In genomic region chr9:93039976-93040375, GRCh38 we compare ENCODE assay signal across 18 cellular contexts. TPM values are rescaled to one million over a fixed set of nuclear protein-coding genes. Genes with fewer than 3 reads are reported as not detected.
DNase-seq lines count a peak whose midpoint lies in the region; ATAC-seq and TF ChIP-seq lines count a peak whose summit lies in the region.
"Had no signal": no experiment of that assay in that cellular context is flagged by ENCODE, and none has a peak within 500 bp of the region (broad histone marks: within the 10 kb centered on the region; RNA-seq: fewer than 3 reads in every experiment).

No MANE protein-coding gene starts in this region.

- intact Hi-C loops in CD8-positive, alpha-beta T cell (cut with DNase I, micrococcal nuclease): loop anchor here in 1 of 2 experiments (2.0 kb wide), 1 partner anchor 19 kb away; the partner anchor contains the start of gene SUSD3
- intact Hi-C loops in body of pancreas (cut with DNase I): no loop called here

- no peak for DNase-seq in activated naive CD4-positive, alpha-beta T cell treated with anti-CD3 and anti-CD28 coated beads, Interleukin-2, amount 10 ng/mL, durations not matched to agents 7 days and 5 days
- no peak for DNase-seq in activated naive CD4-positive, alpha-beta T cell treated with anti-CD3 and anti-CD28 coated beads, Interleukin-2, amount 50 U/mL, for 16 hours
- DNase-seq in CD8-positive, alpha-beta T cell: peak in 1 of 7 experiments; percentile 50
- DNase-seq in activated naive CD8-positive, alpha-beta T cell treated with anti-CD3 and anti-CD28 coated beads for 36 hours: no peak
- DNase-seq in NCI-H1694 treated with DMSO at 0.1 percent for 48 hours (lab: John Stamatoyannopoulos, UW) (no peak), body of pancreas (no peak)
- DNase-seq: DMS 273 treated with DMSO at 0.1 percent for 48 hours, HFFc6, NCI-H1092 treated with DMSO at 0.1 percent for 48 hours, NCI-H187, NCI-H82, Right ventricle myocardium superior had no signal

- no peak overlapping the region for H3K4me3 Mint-ChIP-seq in activated naive CD4-positive, alpha-beta T cell treated with anti-CD3 and anti-CD28 coated beads, Interleukin-2, amount 10 ng/mL, durations not matched to agents 7 days and 5 days
- no peak overlapping the region for H3K4me3 Mint-ChIP-seq in CD8-positive, alpha-beta T cell
- H3K4me3 Mint-ChIP-seq in activated naive CD8-positive, alpha-beta T cell treated with anti-CD3 and anti-CD28 coated beads for 36 hours: no peak overlapping the region
- H3K4me3 Mint-ChIP-seq: HFFc6 had no signal

- ATAC-seq in CD8-positive, alpha-beta T cell: no peak
- no peak for ATAC-seq in body of pancreas
- no peak for ATAC-seq in GM18519 (IDR thresholded peaks at IDR 0.05; ENCODE audit: low FRiP score, unreplicated experiment)
- ATAC-seq: Panc1 had no signal

- H3K27ac ChIP-seq in CD8-positive, alpha-beta T cell (ENCODE audit: low read depth, low read length): no peak overlapping the region
- H3K27ac ChIP-seq in neutrophil (peak overlapping the region; percentile 95), body of pancreas (no peak overlapping the region)
- H3K27ac ChIP-seq: KMS-11 had no signal

- no peaks in the 10 kb centered on the region for H3K27me3 Mint-ChIP-seq in activated naive CD4-positive, alpha-beta T cell treated with anti-CD3 and anti-CD28 coated beads, Interleukin-2, amount 10 ng/mL, durations not matched to agents 7 days and 5 days
- no peaks in the 10 kb centered on the region for H3K27me3 Mint-ChIP-seq in CD8-positive, alpha-beta T cell (ENCODE audit: low read depth)
- H3K27me3 Mint-ChIP-seq in activated naive CD8-positive, alpha-beta T cell treated with anti-CD3 and anti-CD28 coated beads for 36 hours: no peaks in the 10 kb centered on the region

- no peak overlapping the region for H3K4me3 ChIP-seq in CD8-positive, alpha-beta T cell (ENCODE audit: low read depth, low read length)
- H3K4me3 ChIP-seq in neutrophil (ENCODE audit: low read depth in 1 of 2, low read length in 1 of 2) (no peak overlapping the region), body of pancreas (no peak overlapping the region)

- POLR2A ChIA-PET in CD8-positive, alpha-beta T cell (lab: Charles Lee): interaction anchor here (1.1 to 3.7 kb wide), 4 partner anchors 14 to 36 kb away, joined by 4 to 12 read pairs (median 8); no protein-coding TSS in a partner anchor

- peaks cover 64% of the 10 kb centered on the region for H3K4me1 ChIP-seq in CD8-positive, alpha-beta T cell (ENCODE audit: insufficient read depth, low read length)
- peaks cover 99 to 100% of the 10 kb centered on the region in 2 experiments for H3K4me1 ChIP-seq in neutrophil (ENCODE audit: control insufficient read depth in 1 of 2, insufficient read depth in 1 of 2, low read depth in 1 of 2, low read length in 1 of 2)
- H3K4me1 ChIP-seq in body of pancreas: no peaks in the 10 kb centered on the region

- TF ChIP-seq POLR2A in body of pancreas (IDR thresholded peaks at IDR 0.05): no peak

- H3K4me1 Mint-ChIP-seq in activated naive CD4-positive, alpha-beta T cell treated with anti-CD3 and anti-CD28 coated beads, Interleukin-2, amount 10 ng/mL, durations not matched to agents 7 days and 5 days: peaks cover 43% of the 10 kb centered on the region
- H3K4me1 Mint-ChIP-seq in CD8-positive, alpha-beta T cell (ENCODE audit: low read depth): peaks cover 67% of the 10 kb centered on the region
- H3K4me1 Mint-ChIP-seq in activated naive CD8-positive, alpha-beta T cell treated with anti-CD3 and anti-CD28 coated beads for 36 hours: peaks cover 41% of the 10 kb centered on the region

- peaks cover 20% of the 10 kb centered on the region for H3K36me3 Mint-ChIP-seq in activated naive CD4-positive, alpha-beta T cell treated with anti-CD3 and anti-CD28 coated beads, Interleukin-2, amount 10 ng/mL, durations not matched to agents 7 days and 5 days
- H3K36me3 Mint-ChIP-seq in CD8-positive, alpha-beta T cell: peaks cover 17% of the 10 kb centered on the region
- H3K36me3 Mint-ChIP-seq in activated naive CD8-positive, alpha-beta T cell treated with anti-CD3 and anti-CD28 coated beads for 36 hours: peaks cover 4% of the 10 kb centered on the region

- peaks cover 10% of the 10 kb centered on the region for H3K36me3 ChIP-seq in CD8-positive, alpha-beta T cell (ENCODE audit: insufficient read depth, low read length)
- peaks cover 31% of the 10 kb centered on the region for H3K36me3 ChIP-seq in neutrophil
- H3K36me3 ChIP-seq in body of pancreas (replicated peaks in 1 of 2; ENCODE audit: insufficient read depth in 1 of 2, low read depth in 2 of 2): no peaks in the 10 kb centered on the region

- H3K9me3 ChIP-seq in CD8-positive, alpha-beta T cell (ENCODE audit: low read length): no peaks in the 10 kb centered on the region
- H3K9me3 ChIP-seq in neutrophil: no peaks in the 10 kb centered on the region
- H3K9me3 ChIP-seq in body of pancreas: no peaks in the 10 kb centered on the region

- H3K27ac Mint-ChIP-seq in activated naive CD4-positive, alpha-beta T cell treated with anti-CD3 and anti-CD28 coated beads, Interleukin-2, amount 10 ng/mL, durations not matched to agents 7 days and 5 days: peak overlapping the region; percentile 45
- peak overlapping the region; percentile 79 for H3K27ac Mint-ChIP-seq in CD8-positive, alpha-beta T cell
- H3K27ac Mint-ChIP-seq in activated naive CD8-positive, alpha-beta T cell treated with anti-CD3 and anti-CD28 coated beads for 36 hours: peak overlapping the region; percentile 45
- H3K27ac Mint-ChIP-seq: HFFc6 had no signal

- TF ChIP-seq CTCF in CD8-positive, alpha-beta T cell (IDR thresholded peaks at IDR 0.05): no peak
- TF ChIP-seq CTCF in neutrophil (IDR thresholded peaks at IDR 0.05) (no peak), body of pancreas (IDR thresholded peaks at IDR 0.05) (no peak)

- H3K9me3 Mint-ChIP-seq in activated naive CD4-positive, alpha-beta T cell treated with anti-CD3 and anti-CD28 coated beads, Interleukin-2, amount 10 ng/mL, durations not matched to agents 7 days and 5 days: peaks cover under 1% of the 10 kb centered on the region
- H3K9me3 Mint-ChIP-seq in CD8-positive, alpha-beta T cell: no peaks in the 10 kb centered on the region
- H3K9me3 Mint-ChIP-seq in activated naive CD8-positive, alpha-beta T cell treated with anti-CD3 and anti-CD28 coated beads for 36 hours: peaks cover 6% of the 10 kb centered on the region

- no peaks in the 10 kb centered on the region for H3K27me3 ChIP-seq in CD8-positive, alpha-beta T cell (ENCODE audit: insufficient read depth, low read length)
- no peaks in the 10 kb centered on the region for H3K27me3 ChIP-seq in neutrophil
- H3K27me3 ChIP-seq in body of pancreas: no peaks in the 10 kb centered on the region

- WGBS in body of pancreas, 2 donors: 74 to 87% methylated on average over 4 to 7 of the region's 10 CpGs

- CTCF ChIA-PET in activated naive CD4-positive, alpha-beta T cell treated with anti-CD3 and anti-CD28 coated beads, Interleukin-2, amount 10 ng/mL, durations not matched to agents 7 days and 5 days (lab: Charles Lee): no interaction called here
- CTCF ChIA-PET in CD8-positive, alpha-beta T cell (lab: Charles Lee): interaction anchor here (0.8 to 2.4 kb wide), 3 partner anchors 12 to 74 kb away, joined by 3 to 7 read pairs (median 3); no protein-coding TSS in a partner anchor

RNA-seq across cellular contexts. Expression of gene SUSD3, which starts 18.5 kb away (rescaled TPM):
- 10 to 100 TPM; 20.6 to 22.7 TPM for total RNA-seq in CD8-positive, alpha-beta T cell
- 10 to 100 TPM; 27.1 to 28.8 TPM for total RNA-seq in activated naive CD8-positive, alpha-beta T cell treated with anti-CD3 and anti-CD28 coated beads for 36 hours
- total RNA-seq in body of pancreas: 1 to 10 TPM in 1 of 2 donors, not detected in 1; 3.6 TPM
- total RNA-seq: A673, MCF 10A had no signal

RNA-seq across cellular contexts. Expression of gene CARD19, which starts 56.0 kb away (rescaled TPM):
- total RNA-seq in CD8-positive, alpha-beta T cell: 10 to 100 TPM; 72.1 to 78.0 TPM
- 10 to 100 TPM; 36.5 to 38.6 TPM for total RNA-seq in activated naive CD8-positive, alpha-beta T cell treated with anti-CD3 and anti-CD28 coated beads for 36 hours
- 10 to 100 TPM in 1 of 2 donors, 1 to 10 TPM in 1; 4.3 to 20.8 TPM for total RNA-seq in body of pancreas

Comparison
In these comparisons a context has a peak if more than half of its experiments do, and no peak if none do; other contexts are left out.
1. RNA of gene SUSD3, which starts 18.5 kb away (total RNA-seq): 27.1 to 28.8 TPM in activated naive CD8-positive, alpha-beta T cell treated with anti-CD3 and anti-CD28 coated beads for 36 hours and 20.6 to 22.7 TPM in CD8-positive, alpha-beta T cell; 3.6 TPM in body of pancreas; every median in the first group is over 4 times any median in the second.
2. Peak in every context shown above with its lines, with median percentiles within 50 percentile points of each other: H3K27ac Mint-ChIP-seq.